ENCODE assay signal across 13 cellular contexts in the genomic region with DNA sequence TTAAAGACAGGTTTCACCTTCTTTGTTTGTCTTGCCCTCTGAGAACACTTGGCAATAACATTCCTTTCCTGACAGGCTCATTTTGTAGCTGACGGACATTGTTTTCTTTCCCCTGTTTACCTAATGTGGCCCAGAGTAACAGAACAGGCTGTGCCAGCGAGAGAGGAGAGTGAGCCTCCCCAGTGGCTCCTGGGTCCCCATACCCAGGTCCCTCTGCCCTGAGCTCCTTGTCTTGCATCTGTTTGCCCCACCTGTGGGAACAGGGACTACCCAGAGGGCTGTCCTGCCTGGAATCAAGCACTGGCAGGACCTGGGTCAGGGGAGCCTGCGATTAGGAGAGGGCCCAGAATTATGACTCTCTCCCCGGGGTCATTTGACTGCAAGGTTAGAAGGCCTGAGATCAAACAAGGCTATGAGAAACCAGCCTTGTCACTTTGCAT.
DNase-seq lines count a peak whose midpoint lies in the region; ATAC-seq and TF ChIP-seq lines count a peak whose summit lies in the region.
"Had no signal": no experiment of that assay in that cellular context is flagged by ENCODE, and none has a peak within 500 bp of the region (broad histone marks: within the 10 kb centered on the region; RNA-seq: fewer than 3 reads in every experiment).

No MANE protein-coding gene starts in this region.

- H3K9me3 ChIP-seq in mammary epithelial cell (replicated peaks; ENCODE audit: insufficient read depth, low read length) (no peaks in the 10 kb centered on the region), right cardiac atrium (ENCODE audit: control insufficient read depth, low read length) (no peaks in the 10 kb centered on the region), osteoblast (ENCODE audit: low read depth, low read length) (no peaks in the 10 kb centered on the region), aorta (ENCODE audit: control insufficient read depth, low read length) (no peaks in the 10 kb centered on the region)

- H3K27ac ChIP-seq in mammary epithelial cell (ENCODE audit: insufficient read depth, low read depth, low read length) (no peak overlapping the region), right cardiac atrium (ENCODE audit: low read length) (peak overlapping the region; percentile 9), osteoblast (ENCODE audit: low read depth, low read length) (no peak overlapping the region), aorta (ENCODE audit: low read depth in 1 of 2, low read length in 2 of 2) (no peak overlapping the region)

- H3K79me2 ChIP-seq in mammary epithelial cell (ENCODE audit: insufficient read depth, low read length) (no peaks in the 10 kb centered on the region), osteoblast (ENCODE audit: insufficient read depth, low read length) (no peaks in the 10 kb centered on the region)

- no peak overlapping the region for H3K9ac ChIP-seq in mammary epithelial cell (ENCODE audit: insufficient read depth, low read length)

- WGBS in mammary epithelial cell (ENCODE audit: low coverage, missing lambda C conversion rate), result 88% methylated on average over 4 of the region's 4 CpGs
- 76% methylated on average over 4 of the region's 4 CpGs for WGBS in right cardiac atrium
- WGBS in aorta, 2 donors, result 46 to 53% methylated on average over 4 of the region's 4 CpGs

- H3K4me2 ChIP-seq in mammary epithelial cell (ENCODE audit: insufficient read depth, low read depth, low read length) (no peak overlapping the region), osteoblast (ENCODE audit: insufficient read depth, low read length) (no peak overlapping the region)

- dilution Hi-C loops in mammary epithelial cell (cut with HindIII; ENCODE audit: low sequenced_read_pairs), result loop anchor here (10.0 kb wide), 1 partner anchor 65 kb away; no protein-coding TSS in a partner anchor

- peaks cover 7% of the 10 kb centered on the region for H3K36me3 Mint-ChIP-seq in MCF 10A (ENCODE audit: insufficient read depth, unreplicated experiment)

- no peak for TF ChIP-seq CTCF in MCF 10A (IDR thresholded peaks at IDR 0.05; ENCODE audit: unreplicated experiment)
- TF ChIP-seq CTCF in mammary epithelial cell (conservative IDR thresholded peaks at IDR 0.05 in 1 of 2, IDR thresholded peaks at IDR 0.05 in 1 of 2; ENCODE audit: extremely low read depth in 1 of 2, insufficient read depth in 1 of 2, low read depth in 1 of 2, low read length in 2 of 2), result no peak
- no peak for TF ChIP-seq CTCF in osteoblast (IDR thresholded peaks at IDR 0.05; ENCODE audit: extremely low read depth, low read depth, low read length)

- no peak for DNase-seq in MCF 10A (ENCODE audit: unreplicated experiment)
- no peak for DNase-seq in mammary epithelial cell
- DNase-seq in right cardiac atrium, result no peak
- DNase-seq in osteoblast (ENCODE audit: insufficient read length, low spot score, missing footprints), result peak; percentile 22
- DNase-seq in aorta, result no peak
- no peak for DNase-seq in GM19240 (ENCODE audit: insufficient read length, low spot score)
- no peak for DNase-seq in HK-2 (ENCODE audit: unreplicated experiment)
- DNase-seq: activated naive CD4-positive, alpha-beta T cell; H7; NCI-H2171 treated with DMSO at 0.1 percent for 48 hours; stimulated activated naive CD4-positive, alpha-beta T cell had no signal

- peak; percentile 43 to 46 for ATAC-seq in right cardiac atrium
- peak; percentile 4 for ATAC-seq in aorta (ENCODE audit: low FRiP score)
- no peak for ATAC-seq in HG02642 (IDR thresholded peaks at IDR 0.05; ENCODE audit: poor library complexity, unreplicated experiment)
- ATAC-seq: SK-N-SH treated with all-trans-retinoic acid at 6 μM for 48 hours had no signal

- in situ Hi-C loops in mammary epithelial cell (cut with MboI; ENCODE audit: low sequenced_read_pairs in 2 of 2), result no loop called here

- intact Hi-C loops in MCF 10A (cut with micrococcal nuclease) (no loop called here), mammary epithelial cell (cut with micrococcal nuclease) (no loop called here), right cardiac atrium (cut with DNase I) (no loop called here), aorta (cut with DNase I) (loop anchor here in 1 of 2 donors (5.0 kb wide), 1 partner anchor 57 kb away; no protein-coding TSS in a partner anchor)

- H4K20me1 ChIP-seq in mammary epithelial cell (ENCODE audit: insufficient read depth, low read length), result no peaks in the 10 kb centered on the region
- H4K20me1 ChIP-seq in osteoblast (ENCODE audit: insufficient read depth, low read length), result no peaks in the 10 kb centered on the region

- H2AFZ ChIP-seq in mammary epithelial cell (ENCODE audit: low read depth, low read length), result no peak overlapping the region
- no peak overlapping the region for H2AFZ ChIP-seq in osteoblast (ENCODE audit: low read length)

- no peak overlapping the region for H3K4me3 Mint-ChIP-seq in MCF 10A (ENCODE audit: unreplicated experiment)

- H3K27ac Mint-ChIP-seq in MCF 10A (ENCODE audit: low read depth, unreplicated experiment), result peak overlapping the region; percentile 9

- CTCF ChIA-PET in MCF 10A (lab: Yijun Ruan, JAX) (interaction anchor here (0.6 kb wide), 1 partner anchor 17 kb away, joined by 3 read pairs; no protein-coding TSS in a partner anchor), mammary epithelial cell (lab: Charles Lee; ENCODE audit: low non-redundant PET) (no interaction called here)

- H3K4me1 Mint-ChIP-seq in MCF 10A (ENCODE audit: insufficient read depth, unreplicated experiment), result peaks cover 26% of the 10 kb centered on the region

- H3K4me3 ChIP-seq in mammary epithelial cell (replicated peaks in 1 of 3; ENCODE audit: insufficient read depth in 1 of 3, low read depth in 2 of 3, low read length in 3 of 3), result no peak overlapping the region
- H3K4me3 ChIP-seq in right cardiac atrium (ENCODE audit: low read length), result no peak overlapping the region
- H3K4me3 ChIP-seq in osteoblast (ENCODE audit: insufficient read depth, low read length), result no peak overlapping the region
- H3K4me3 ChIP-seq in aorta (ENCODE audit: low read length in 2 of 2), result no peak overlapping the region

- no peaks in the 10 kb centered on the region for H3K27me3 Mint-ChIP-seq in MCF 10A (ENCODE audit: insufficient read depth, unreplicated experiment)

- POLR2A ChIA-PET in MCF 10A (lab: Yijun Ruan, JAX), result interaction anchor here (0.8 to 2.0 kb wide), 2 partner anchors 13 to 220 kb away, joined by 4 to 5 read pairs; no protein-coding TSS in a partner anchor

- H3K4me1 ChIP-seq in mammary epithelial cell (ENCODE audit: insufficient read depth, low read length) (peaks cover 2% of the 10 kb centered on the region), right cardiac atrium (ENCODE audit: control insufficient read depth, insufficient read depth, low read length) (peaks cover 5% of the 10 kb centered on the region), osteoblast (ENCODE audit: insufficient read depth, low read length) (peaks cover 2% of the 10 kb centered on the region), aorta (ENCODE audit: control insufficient read depth in 1 of 2, insufficient read depth in 2 of 2, low read length in 2 of 2) (no peaks in the 10 kb centered on the region)

- BruUV-seq in MCF 10A (replicated peaks; lab: Mats Ljungman, UMichigan) (no TSS peak), mammary epithelial cell (replicated peaks; lab: Mats Ljungman, UMichigan) (no TSS peak)

- no peaks in the 10 kb centered on the region for H3K9me3 Mint-ChIP-seq in MCF 10A (ENCODE audit: unreplicated experiment)

- H3K36me3 ChIP-seq in mammary epithelial cell (ENCODE audit: insufficient read depth, low read length) (no peaks in the 10 kb centered on the region), osteoblast (ENCODE audit: insufficient read depth, low read length) (no peaks in the 10 kb centered on the region), aorta (ENCODE audit: control insufficient read depth in 1 of 2, insufficient read depth in 2 of 2, low read length in 1 of 2) (no peaks in the 10 kb centered on the region)

- no peaks in the 10 kb centered on the region for H3K27me3 ChIP-seq in mammary epithelial cell (ENCODE audit: insufficient read depth, low read length)
- H3K27me3 ChIP-seq in right cardiac atrium (ENCODE audit: control insufficient read depth, insufficient read depth), result no peaks in the 10 kb centered on the region
- no peaks in the 10 kb centered on the region for H3K27me3 ChIP-seq in osteoblast (ENCODE audit: insufficient read depth, low read length)
- no peaks in the 10 kb centered on the region for H3K27me3 ChIP-seq in aorta (ENCODE audit: control insufficient read depth in 1 of 2, insufficient read depth in 2 of 2, low read length in 1 of 2)
